14 cellular contexts compared by ENCODE assay signal in the genomic region with DNA sequence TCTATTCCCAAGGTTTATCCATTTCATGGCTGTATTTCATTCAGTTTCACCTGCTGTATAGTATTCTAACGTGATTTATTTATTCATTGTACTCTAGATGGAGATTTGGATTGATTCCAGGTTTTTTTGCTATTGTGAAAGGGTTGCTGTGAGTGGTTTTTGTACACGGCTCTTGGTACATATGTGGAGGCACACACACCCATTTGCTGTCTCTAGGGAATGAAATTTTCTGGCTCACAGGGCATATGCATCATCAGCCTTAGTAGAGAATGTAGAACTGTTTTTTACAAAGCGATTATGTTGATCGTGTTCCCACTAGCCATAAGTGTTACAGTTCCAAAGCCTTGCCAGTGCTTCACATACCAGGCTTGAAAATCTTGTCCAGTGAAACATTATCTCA. TPM values are rescaled to one million over a fixed set of nuclear protein-coding genes. Genes with fewer than 3 reads are reported as not detected.
DNase-seq lines count a peak whose midpoint lies in the region; ATAC-seq and TF ChIP-seq lines count a peak whose summit lies in the region.
"Had no signal": no experiment of that assay in that cellular context is flagged by ENCODE, and none has a peak within 500 bp of the region (broad histone marks: within the 10 kb centered on the region; RNA-seq: fewer than 3 reads in every experiment).

No MANE protein-coding gene starts in this region.

- no peaks in the 10 kb centered on the region for H3K36me3 ChIP-seq in sigmoid colon
- H3K36me3 ChIP-seq: BLaER1, left lung had no signal

- TF ChIP-seq POLR2A in sigmoid colon (IDR thresholded peaks at IDR 0.05): no peak

- H3K36me3 Mint-ChIP-seq in effector memory CD8-positive, alpha-beta T cell (ENCODE audit: insufficient read depth): no peaks in the 10 kb centered on the region

- H3K9me3 ChIP-seq in sigmoid colon: no peaks in the 10 kb centered on the region
- H3K9me3 ChIP-seq: BLaER1, left lung had no signal

- no peaks in the 10 kb centered on the region for H3K9me3 Mint-ChIP-seq in effector memory CD8-positive, alpha-beta T cell

- H3K4me1 ChIP-seq in sigmoid colon: peaks cover 0 to 79% (median 59%) of the 10 kb centered on the region in 4 donors

- ATAC-seq in HG02623 (IDR thresholded peaks at IDR 0.05; ENCODE audit: unreplicated experiment) (no peak), HG03520 (IDR thresholded peaks at IDR 0.05; ENCODE audit: unreplicated experiment) (no peak)
- ATAC-seq in effector memory CD8-positive, alpha-beta T cell (replicated peaks): no peak
- ATAC-seq: left lung had no signal

- H3K27me3 ChIP-seq in sigmoid colon: no peaks in the 10 kb centered on the region

- peak overlapping the region; percentile 49 to 98 (median 96) for H3K27ac ChIP-seq in sigmoid colon
- H3K27ac ChIP-seq: BLaER1 had no signal

- H3K27ac Mint-ChIP-seq in effector memory CD8-positive, alpha-beta T cell: no peak overlapping the region

- H3K4me1 Mint-ChIP-seq in effector memory CD8-positive, alpha-beta T cell (ENCODE audit: low read depth in 2 of 2): peaks cover 8% of the 10 kb centered on the region in 2 donors

- intact Hi-C loops in sigmoid colon (cut with DNase I): no loop called here

- H3K4me3 ChIP-seq in fibroblast of the aortic adventitia (ENCODE audit: low read depth, low read length): no peak overlapping the region
- no peak overlapping the region for H3K4me3 ChIP-seq in sigmoid colon
- H3K4me3 ChIP-seq: BLaER1, left lung had no signal

- TF ChIP-seq CTCF in fibroblast of the aortic adventitia (IDR thresholded peaks at IDR 0.05; ENCODE audit: insufficient read depth, low read length) (no peak), sigmoid colon (IDR thresholded peaks at IDR 0.05) (no peak)

- no peak overlapping the region for H3K4me3 Mint-ChIP-seq in effector memory CD8-positive, alpha-beta T cell

- H3K27me3 Mint-ChIP-seq in effector memory CD8-positive, alpha-beta T cell: peaks cover 55 to 71% of the 10 kb centered on the region in 2 donors

- DNase-seq in Daoy (ENCODE audit: low read depth) (peak; percentile 4), RPMI7951 (ENCODE audit: low read depth) (peak; percentile 47), fibroblast of the aortic adventitia (ENCODE audit: low read depth) (peak; percentile 96), sigmoid colon (no peak), DMS 273 (lab: John Stamatoyannopoulos, UW; ENCODE audit: unreplicated experiment) (no peak)
- no peak for DNase-seq in effector memory CD8-positive, alpha-beta T cell
- DNase-seq: DND-41, left lung, MV-4-11, NCI-H524 treated with DMSO at 0.1 percent for 48 hours, occipital lobe had no signal

- 68 to 69% methylated on average over 4 of the region's 4 CpGs for WGBS in sigmoid colon, 2 donors

- TF ChIP-seq EP300 in sigmoid colon (IDR thresholded peaks at IDR 0.05): peak in 1 of 4 donors; percentile 17

RNA-seq across cellular contexts. Expression of a gene that starts 5.1 kb away (rescaled TPM):
- 138 and 154 TPM in 2 replicates for total RNA-seq in Daoy (2014; rRNA removed; shearing (Covaris generic))
- 120 and 129 TPM in 2 replicates for total RNA-seq in RPMI7951 (2014; rRNA removed; shearing (Covaris generic))
- total RNA-seq in fibroblast of the aortic adventitia (ENCODE audit: low replicate concordance): 254 and 293 TPM in 2 replicates
- 100 to 1,000 TPM; 169 to 273 (median 259) TPM for total RNA-seq in sigmoid colon
- polyA plus RNA-seq in sigmoid colon: 100 to 1,000 TPM in 1 of 3 donors, 10 to 100 TPM in 2; 23.1 to 101 (median 36.6) TPM

Comparison
In these comparisons a context has a peak if more than half of its experiments do, and no peak if none do; other contexts are left out.
1. DNase-seq: peak in Daoy (single experiment), RPMI7951 (single experiment) and fibroblast of the aortic adventitia (single experiment); none in sigmoid colon (single experiment), DMS 273 (single experiment) and effector memory CD8-positive, alpha-beta T cell (0 of 3).